Comparison of ENCODE assay signal across 8 cellular contexts in the genomic region with DNA sequence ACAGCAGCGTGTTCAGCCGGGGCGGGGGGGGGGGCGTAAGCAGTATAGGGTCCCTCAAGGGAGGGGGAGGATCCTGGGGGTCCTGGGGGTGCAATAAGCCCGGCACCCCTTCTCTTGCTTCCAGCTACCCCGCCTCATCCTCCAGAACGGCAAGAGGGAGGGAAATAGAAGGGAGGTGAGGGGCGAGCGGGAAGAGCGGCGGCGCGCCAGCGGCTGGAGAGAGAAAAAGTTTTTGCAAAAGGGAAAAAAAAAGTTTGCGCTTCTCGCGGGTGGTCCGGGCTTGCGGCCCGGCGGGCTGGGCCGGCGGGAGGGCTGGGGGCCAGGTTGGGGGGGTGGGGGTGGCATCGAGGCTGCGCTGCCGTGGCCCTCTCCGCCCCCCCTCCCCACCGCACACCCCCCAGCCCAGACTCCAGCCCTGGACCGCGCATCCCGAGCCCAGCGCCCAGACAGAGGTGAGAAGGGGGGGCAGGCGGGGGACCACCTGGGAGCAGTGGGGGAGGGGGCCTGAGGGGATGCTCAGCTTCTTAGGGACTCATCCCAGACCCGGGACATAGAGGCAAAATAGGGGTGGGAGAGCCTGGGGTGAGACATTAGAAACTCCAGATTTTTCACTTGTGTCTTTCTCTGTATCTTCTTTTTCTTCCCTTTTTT. TPM values are rescaled to one million over a fixed set of nuclear protein-coding genes. Genes with fewer than 3 reads are reported as not detected.
DNase-seq lines count a peak whose midpoint lies in the region; ATAC-seq and TF ChIP-seq lines count a peak whose summit lies in the region.

A gene (plus strand): TSS at position 36 of the 651 bp plus-strand sequence. CDS start 3,907 bp downstream, outside the sequence.

- H3K4me1 Mint-ChIP-seq in CD8-positive, alpha-beta T cell (ENCODE audit: low read depth), result peaks cover 41% of the 10 kb centered on the region
- peaks cover 28 to 34% (median 31%) of the 10 kb centered on the region in 3 donors for H3K4me1 Mint-ChIP-seq in IgD-negative memory B cell

- no peaks in the 10 kb centered on the region for H3K27me3 ChIP-seq in CD8-positive, alpha-beta T cell (ENCODE audit: insufficient read depth, low read length)
- H3K27me3 ChIP-seq in lung (ENCODE audit: control insufficient read depth, insufficient read depth), result no peaks in the 10 kb centered on the region

- no peaks in the 10 kb centered on the region for H3K9me3 Mint-ChIP-seq in CD8-positive, alpha-beta T cell
- H3K9me3 Mint-ChIP-seq in IgD-negative memory B cell, result no peaks in the 10 kb centered on the region

- H3K27me3 Mint-ChIP-seq in CD8-positive, alpha-beta T cell (ENCODE audit: low read depth), result peaks cover 3% of the 10 kb centered on the region
- peaks cover 5% of the 10 kb centered on the region for H3K27me3 Mint-ChIP-seq in IgD-negative memory B cell

- no peak for ATAC-seq in CD8-positive, alpha-beta T cell
- ATAC-seq in lung (ENCODE audit: insufficient read depth, low FRiP score) (no peak), GM18520 (IDR thresholded peaks at IDR 0.05; ENCODE audit: unreplicated experiment) (no peak), HG02981 (IDR thresholded peaks at IDR 0.05; ENCODE audit: unreplicated experiment) (no peak)

- intact Hi-C loops in CD8-positive, alpha-beta T cell (cut with DNase I, micrococcal nuclease), result loop anchor here (1.0 to 10.0 kb wide), 13 partner anchors 18 to 385 kb away; a partner anchor contains a TSS

- H3K4me1 ChIP-seq in CD8-positive, alpha-beta T cell (ENCODE audit: insufficient read depth, low read length), result peaks cover 29% of the 10 kb centered on the region
- peaks cover 0 to 4% of the 10 kb centered on the region in 2 donors for H3K4me1 ChIP-seq in lung (ENCODE audit: control insufficient read depth in 2 of 2, insufficient read depth in 2 of 2, low read length in 2 of 2)

- H3K27ac ChIP-seq in CD8-positive, alpha-beta T cell (ENCODE audit: low read depth, low read length), result peak within 1 kb of the TSS; percentile 58
- H3K27ac ChIP-seq in lung (ENCODE audit: low read depth in 1 of 2, low read length in 1 of 2), result peak within 1 kb of the TSS in 1 of 2 donors; percentile 68

- CTCF ChIA-PET in CD8-positive, alpha-beta T cell (lab: Charles Lee), result interaction anchor here (1.0 to 12.6 kb wide), 20 partner anchors 10 to 198 kb away, joined by 3 to 177 read pairs (median 7); a partner anchor contains a TSS

- 0 to 1% methylated on average over 25 to 33 of the region's 34 CpGs for WGBS in lung, 2 donors

- H3K27ac Mint-ChIP-seq in CD8-positive, alpha-beta T cell, result peak within 1 kb of the TSS; percentile 96
- H3K27ac Mint-ChIP-seq in IgD-negative memory B cell, result peak within 1 kb of the TSS; percentile 82 to 96 (median 88)

- POLR2A ChIA-PET in CD8-positive, alpha-beta T cell (lab: Charles Lee), result interaction anchor here (0.8 to 2.9 kb wide), 7 partner anchors 17 to 282 kb away, joined by 3 to 20 read pairs (median 6); a partner anchor contains a TSS

- peak within 1 kb of the TSS; percentile 96 for H3K4me3 Mint-ChIP-seq in CD8-positive, alpha-beta T cell
- peak within 1 kb of the TSS; percentile 90 to 99 (median 94) for H3K4me3 Mint-ChIP-seq in IgD-negative memory B cell

- peaks cover 2% of the 10 kb centered on the region for H3K36me3 Mint-ChIP-seq in CD8-positive, alpha-beta T cell
- no peaks in the 10 kb centered on the region for H3K36me3 Mint-ChIP-seq in IgD-negative memory B cell

- no peaks in the 10 kb centered on the region for H3K9me3 ChIP-seq in CD8-positive, alpha-beta T cell (ENCODE audit: low read length)
- H3K9me3 ChIP-seq in lung (ENCODE audit: control insufficient read depth in 2 of 2, insufficient read depth in 1 of 2, low read length in 1 of 2), result no peaks in the 10 kb centered on the region

- H3K4me3 ChIP-seq in CD8-positive, alpha-beta T cell (ENCODE audit: low read depth, low read length), result peak within 1 kb of the TSS; percentile 67
- H3K4me3 ChIP-seq in cardiac fibroblast (replicated peaks in 1 of 2; ENCODE audit: low read depth in 2 of 2, low read length in 2 of 2) (peak within 1 kb of the TSS; percentile 68 to 73), lung (peak within 1 kb of the TSS; percentile 65)

- no peaks in the 10 kb centered on the region for H3K36me3 ChIP-seq in CD8-positive, alpha-beta T cell (ENCODE audit: insufficient read depth, low read length)
- H3K36me3 ChIP-seq in lung (ENCODE audit: control insufficient read depth in 2 of 2, insufficient read depth in 2 of 2, low read length in 2 of 2), result no peaks in the 10 kb centered on the region

- DNase-seq in CD8-positive, alpha-beta T cell, result no peak
- no peak for DNase-seq in cardiac fibroblast (ENCODE audit: low read depth in 2 of 2)
- DNase-seq in lung (ENCODE audit: low spot score), result no peak
- DNase-seq in ureter (ENCODE audit: low spot score), result peak; percentile 73
- no peak for DNase-seq in LoVo (ENCODE audit: low spot score)

- TF ChIP-seq CTCF in CD8-positive, alpha-beta T cell (IDR thresholded peaks at IDR 0.05), result no peak
- no peak for TF ChIP-seq CTCF in cardiac fibroblast (IDR thresholded peaks at IDR 0.05; ENCODE audit: low read depth, low read length)
- TF ChIP-seq CTCF in lung (IDR thresholded peaks at IDR 0.05; ENCODE audit: control extremely low read depth, extremely low read depth), result no peak

RNA-seq across cellular contexts. Expression of the gene that starts here (rescaled TPM):
- total RNA-seq in CD8-positive, alpha-beta T cell, result 1 to 10 TPM in 1 of 2 experiments, under 1 TPM in 1; 0.67 to 1.2 TPM
- polyA plus RNA-seq in IgD-negative memory B cell (0.18 TPM), lung (1 to 10 TPM in 1 of 2 donors, under 1 TPM in 1; 0.74 to 1.7 TPM)
- total RNA-seq in lung (1 to 10 TPM; 2.4 to 5.7 TPM), ureter (4.2 TPM)
